15 cellular contexts compared by ENCODE assay signal in the genomic region with DNA sequence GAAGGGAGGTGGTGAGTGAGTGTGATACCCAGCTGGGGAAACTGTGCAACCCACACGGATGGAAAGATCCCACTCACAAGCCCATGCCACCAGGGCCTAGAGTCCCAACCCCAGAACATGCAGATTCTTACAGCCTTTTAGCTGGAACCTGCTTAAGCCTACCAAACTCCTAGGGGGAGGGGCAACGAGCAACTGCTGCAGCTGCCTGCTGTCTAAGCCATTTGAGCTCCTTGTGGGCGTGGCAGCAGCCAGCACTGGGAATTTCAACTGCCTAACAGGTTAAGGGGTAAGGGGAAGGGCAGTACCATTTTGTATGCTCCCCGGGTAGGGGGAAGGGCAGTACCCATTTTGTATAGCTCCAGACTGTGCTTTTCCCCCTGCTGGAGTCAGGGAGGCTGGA.
"Had no signal": no experiment of that assay in that cellular context is flagged by ENCODE, and none has a peak within 500 bp of the region (broad histone marks: within the 10 kb centered on the region; RNA-seq: fewer than 3 reads in every experiment).

No MANE protein-coding gene starts in this region.

- ATAC-seq: esophagus mucosa; left cardiac atrium; naive thymus-derived CD4-positive, alpha-beta T cell; right cardiac atrium; stimulated activated effector memory CD8-positive, alpha-beta T cell treated with anti-CD3 and anti-CD28 coated beads, Interleukin-12 subunit alpha, Interleukin-12 subunit beta, amount 100 ng/mL, for 72 hours had no signal

- DNase-seq: activated CD4-positive, alpha-beta T cell treated with anti-CD3 and anti-CD28 coated beads, Interleukin-2, amount 50 U/mL, for 1 hour; activated CD4-positive, CD25-positive, alpha-beta regulatory T cell; activated naive CD8-positive, alpha-beta T cell treated with anti-CD3 and anti-CD28 coated beads, Interleukin-2, amount 10 ng/mL, durations not matched to agents 7 days and 5 days; activated T-cell treated with anti-CD3 and anti-CD28 coated beads for 4 hours; anterior cingulate cortex; cerebellar nuclear complex; hypothalamus; left cardiac atrium; occipital lobe; right cardiac atrium had no signal

- H3K27ac ChIP-seq: tibial artery had no signal

- H3K27me3 ChIP-seq: tibial artery had no signal

- H3K9me3 ChIP-seq: tibial artery had no signal

- H3K4me1 ChIP-seq: tibial artery had no signal

- H3K36me3 ChIP-seq: tibial artery had no signal

- H3K4me3 ChIP-seq: lung, tibial artery had no signal
